Comparison of ENCODE assay signal across 9 cellular contexts in genomic region chr3:14989943-14990753, GRCh38. TPM values are rescaled to one million over a fixed set of nuclear protein-coding genes. Genes with fewer than 3 reads are reported as not detected.
DNase-seq lines count a peak whose midpoint lies in the region; ATAC-seq and TF ChIP-seq lines count a peak whose summit lies in the region.
"Had no signal": no experiment of that assay in that cellular context is flagged by ENCODE, and none has a peak within 500 bp of the region (broad histone marks: within the 10 kb centered on the region; RNA-seq: fewer than 3 reads in every experiment).

No MANE protein-coding gene starts in this region.

- no peak overlapping the region for H3K9ac ChIP-seq in iPS-18a (ENCODE audit: low read length)
- no peak overlapping the region for H3K9ac ChIP-seq in neuronal stem cell (ENCODE audit: low read depth, low read length, poor library complexity)

- intact Hi-C loops in adrenal gland (cut with DNase I): no loop called here
- intact Hi-C loops in testis (cut with DNase I; ENCODE audit: low total_unique reads): no loop called here

- TF ChIP-seq POLR2A in adrenal gland (IDR thresholded peaks at IDR 0.05) (no peak), testis (IDR thresholded peaks at IDR 0.05) (no peak)

- no peak overlapping the region for H3K4me2 ChIP-seq in neuronal stem cell (ENCODE audit: insufficient read depth, low read length, poor library complexity, severe bottlenecking)

- H3K23ac ChIP-seq in neuronal stem cell (ENCODE audit: low read depth, low read length, poor library complexity): no peak overlapping the region

- H3K4me3 ChIP-seq in adrenal gland (no peak overlapping the region), iPS-18a (ENCODE audit: low read length) (peak overlapping the region; percentile 25), testis (no peak overlapping the region), neuronal stem cell (ENCODE audit: low read length in 2 of 2) (no peak overlapping the region)

- no peak overlapping the region for H2AK5ac ChIP-seq in neuronal stem cell (ENCODE audit: low read depth, low read length)

- H3K27ac ChIP-seq in adrenal gland (peak overlapping the region in 2 of 5 donors; percentile 27 to 38), iPS-18a (ENCODE audit: low read length) (no peak overlapping the region), testis (no peak overlapping the region), neuronal stem cell (replicated peaks; ENCODE audit: low read length) (no peak overlapping the region)

- H2BK120ac ChIP-seq in neuronal stem cell (ENCODE audit: low read depth, low read length): no peak overlapping the region

- 21 to 32% (median 24%) methylated on average over 3 of the region's 3 CpGs for WGBS in adrenal gland, 4 donors
- 33 to 40% methylated on average over 3 of the region's 3 CpGs for WGBS in testis, 2 donors
- no CpG with 5 or more reads among the region's 3 CpGs for WGBS in neuronal stem cell (ENCODE audit: extremely low coverage in 2 of 2, insufficient read length in 2 of 2, insufficient replicate concordance in 1 of 2), 2 donors

- DNase-seq in M059J (ENCODE audit: low read depth) (peak; percentile 6), adrenal gland (peak in 6 of 7 donors; percentile 29 to 78 (median 56)), smooth muscle cell of the brain vasculature (ENCODE audit: low read depth, low spot score) (peak; percentile 57), testis (no peak), neuronal stem cell (ENCODE audit: low spot score) (no peak)
- DNase-seq: HFFc6 had no signal

- H2BK5ac ChIP-seq in neuronal stem cell (ENCODE audit: low read length): no peak overlapping the region

- H2BK12ac ChIP-seq in neuronal stem cell (ENCODE audit: low read length): no peak overlapping the region

- H3K4me1 ChIP-seq in adrenal gland (replicated peaks in 1 of 2) (peaks cover 10 to 43% of the 10 kb centered on the region in 2 donors), iPS-18a (ENCODE audit: control insufficient read depth, low read depth, low read length) (peaks cover 17% of the 10 kb centered on the region), testis (peaks cover 13% of the 10 kb centered on the region), neuronal stem cell (ENCODE audit: control insufficient read depth in 2 of 2, insufficient read depth in 1 of 2, low read depth in 1 of 2, low read length in 2 of 2) (peaks cover 5 to 15% of the 10 kb centered on the region in 2 donors)

- H2AFZ ChIP-seq in neuronal stem cell (ENCODE audit: low read length): no peak overlapping the region

- TF ChIP-seq CTCF in adrenal gland (IDR thresholded peaks at IDR 0.05): no peak
- TF ChIP-seq CTCF in testis (IDR thresholded peaks at IDR 0.05): no peak

- H2BK15ac ChIP-seq in neuronal stem cell (ENCODE audit: low read length): no peak overlapping the region

- H3K27me3 ChIP-seq in adrenal gland (no peaks in the 10 kb centered on the region), iPS-18a (ENCODE audit: control insufficient read depth, insufficient read depth, low read length) (no peaks in the 10 kb centered on the region), testis (no peaks in the 10 kb centered on the region), neuronal stem cell (ENCODE audit: control insufficient read depth in 3 of 3, insufficient read depth in 3 of 3, low read depth in 1 of 3, low read length in 3 of 3) (no peaks in the 10 kb centered on the region)

- no peak overlapping the region for H3K18ac ChIP-seq in neuronal stem cell (ENCODE audit: low read length)

- no peak for ATAC-seq in GM19023 (IDR thresholded peaks at IDR 0.05; ENCODE audit: unreplicated experiment)
- no peak for ATAC-seq in HG03095 (IDR thresholded peaks at IDR 0.05; ENCODE audit: unreplicated experiment)

- no peak overlapping the region for H4K8ac ChIP-seq in neuronal stem cell (ENCODE audit: low read depth, low read length)

- H3K9me3 ChIP-seq in adrenal gland (replicated peaks in 1 of 3) (no peaks in the 10 kb centered on the region), iPS-18a (ENCODE audit: control insufficient read depth, low read depth, low read length) (no peaks in the 10 kb centered on the region), testis (no peaks in the 10 kb centered on the region), neuronal stem cell (replicated peaks in 1 of 2; ENCODE audit: control insufficient read depth in 2 of 2, insufficient read depth in 1 of 2, low read depth in 1 of 2, low read length in 2 of 2) (peaks cover 0 to 1% of the 10 kb centered on the region in 2 donors)

- H3K14ac ChIP-seq in neuronal stem cell (ENCODE audit: low read length): no peak overlapping the region

- H3K79me1 ChIP-seq in neuronal stem cell (ENCODE audit: low read depth, low read length): no peaks in the 10 kb centered on the region

- H3K36me3 ChIP-seq in adrenal gland (replicated peaks in 1 of 2) (no peaks in the 10 kb centered on the region), iPS-18a (ENCODE audit: control insufficient read depth, low read depth, low read length) (no peaks in the 10 kb centered on the region), testis (ENCODE audit: low read depth, missing control alignments) (no peaks in the 10 kb centered on the region), neuronal stem cell (replicated peaks in 1 of 2; ENCODE audit: control insufficient read depth in 2 of 2, insufficient read depth in 2 of 2, low read length in 2 of 2) (peaks cover 0 to 3% of the 10 kb centered on the region in 2 donors)

- no peak overlapping the region for H3K4ac ChIP-seq in neuronal stem cell (ENCODE audit: low read length)

- no peak overlapping the region for H4K91ac ChIP-seq in neuronal stem cell (ENCODE audit: low read depth, low read length, poor library complexity)

RNA-seq across cellular contexts. Expression of gene NR2C2, which starts 42.8 kb away (rescaled TPM):
- 9.1 and 20.3 TPM in 2 replicates for total RNA-seq in M059J (2014; rRNA removed; shearing (Covaris generic))
- total RNA-seq in adrenal gland: 10 to 100 TPM; 13.3 to 42.2 (median 31.4) TPM
- 10 to 100 TPM in 1 of 3 donors, 1 to 10 TPM in 2; 6.4 to 15.7 (median 8.9) TPM for polyA plus RNA-seq in adrenal gland
- total RNA-seq in testis: 10 to 100 TPM; 85.2 to 87.5 TPM
- polyA plus RNA-seq in testis (ENCODE audit: insufficient read depth, low read depth, low replicate concordance): 52.6 TPM
- 21.0 TPM for polyA plus RNA-seq in neuronal stem cell (2013, experiment 1 of 2)
- 22.1 TPM for polyA plus RNA-seq in neuronal stem cell (2013, experiment 2 of 2)

Comparison
In these comparisons a context has a peak if more than half of its experiments do, and no peak if none do; other contexts are left out.
1. DNase-seq: peak in M059J (single experiment), adrenal gland (6 of 7) and smooth muscle cell of the brain vasculature (single experiment); none in testis (single experiment) and neuronal stem cell (single experiment).